Comparison of ENCODE assay signal across 8 cellular contexts in genomic region chr3:146577662-146578061, GRCh38. TPM values are rescaled to one million over a fixed set of nuclear protein-coding genes. Genes with fewer than 3 reads are reported as not detected.
DNase-seq lines count a peak whose midpoint lies in the region; ATAC-seq and TF ChIP-seq lines count a peak whose summit lies in the region.

No MANE protein-coding gene starts in this region.

- no peaks in the 10 kb centered on the region for H3K4me1 ChIP-seq in CD4-positive, CD25-positive, alpha-beta regulatory T cell (ENCODE audit: control insufficient read depth, insufficient read depth, low read length, poor library complexity, severe bottlenecking)

- no peak overlapping the region for H3K9ac ChIP-seq in neural cell (ENCODE audit: low read length)

- H3K27me3 Mint-ChIP-seq in CD4-positive, CD25-positive, alpha-beta regulatory T cell = peaks cover 8% of the 10 kb centered on the region

- H3K27me3 ChIP-seq in CD4-positive, CD25-positive, alpha-beta regulatory T cell (ENCODE audit: control insufficient read depth, insufficient read depth, low read length) = no peaks in the 10 kb centered on the region
- no peaks in the 10 kb centered on the region for H3K27me3 ChIP-seq in neural cell (ENCODE audit: insufficient read depth, low read depth, low read length)

- H4K20me1 ChIP-seq in neural cell (ENCODE audit: insufficient read depth) = no peaks in the 10 kb centered on the region

- H3K9me3 ChIP-seq in CD4-positive, CD25-positive, alpha-beta regulatory T cell (ENCODE audit: control insufficient read depth in 2 of 2, low read length in 2 of 2) = no peaks in the 10 kb centered on the region
- no peaks in the 10 kb centered on the region for H3K9me3 ChIP-seq in neural cell (ENCODE audit: low read length)

- H3K36me3 Mint-ChIP-seq in CD4-positive, CD25-positive, alpha-beta regulatory T cell = no peaks in the 10 kb centered on the region

- no peaks in the 10 kb centered on the region for H3F3A ChIP-seq in neural cell (ENCODE audit: insufficient read depth, low read length, poor library complexity, severe bottlenecking)

- H3K36me3 ChIP-seq in CD4-positive, CD25-positive, alpha-beta regulatory T cell (ENCODE audit: control insufficient read depth, insufficient read depth, low read length) = no peaks in the 10 kb centered on the region
- H3K36me3 ChIP-seq in neural cell (ENCODE audit: insufficient read depth, low read length) = no peaks in the 10 kb centered on the region

- no peak overlapping the region for H3K4me3 ChIP-seq in CD4-positive, CD25-positive, alpha-beta regulatory T cell (ENCODE audit: low read depth, low read length)
- H3K4me3 ChIP-seq in neural cell (ENCODE audit: low read length) (no peak overlapping the region), lower leg skin (ENCODE audit: low read depth, poor library complexity, severe bottlenecking) (no peak overlapping the region)

- no peak for TF ChIP-seq POLR2A in lower leg skin (IDR thresholded peaks at IDR 0.05)

- peak; percentile 36 for TF ChIP-seq CTCF in GM10266 (IDR thresholded peaks at IDR 0.05; ENCODE audit: control insufficient read depth, insufficient read depth, low read depth, missing control alignments)
- peak; percentile 30; the same call in 1 of the 2 replicates for TF ChIP-seq CTCF in RWPE1 (conservative IDR thresholded peaks at IDR 0.05; ENCODE audit: low read depth)
- TF ChIP-seq CTCF in neural cell (IDR thresholded peaks at IDR 0.05; ENCODE audit: poor library complexity, severe bottlenecking) = peak; percentile 79
- no peak for TF ChIP-seq CTCF in lower leg skin (IDR thresholded peaks at IDR 0.05)

- H3K27ac ChIP-seq in CD4-positive, CD25-positive, alpha-beta regulatory T cell (ENCODE audit: insufficient read depth, low read length, poor library complexity, severe bottlenecking) = no peak overlapping the region
- no peak overlapping the region for H3K27ac ChIP-seq in RWPE1
- no peak overlapping the region for H3K27ac ChIP-seq in neural cell (ENCODE audit: low read length)

- no peak overlapping the region for H3K27ac Mint-ChIP-seq in CD4-positive, CD25-positive, alpha-beta regulatory T cell

- CTCF ChIA-PET in RWPE1 (lab: Yijun Ruan, JAX) = interaction anchor here (0.7 to 1.9 kb wide), 7 partner anchors 10 to 388 kb away, joined by 3 to 7 read pairs (median 3); no protein-coding TSS in a partner anchor

- intact Hi-C loops in lower leg skin (cut with DNase I; ENCODE audit: low total_unique reads) = no loop called here

- no peaks in the 10 kb centered on the region for H3K79me2 ChIP-seq in neural cell (replicated peaks; ENCODE audit: insufficient read depth, low read length)

- POLR2A ChIA-PET in RWPE1 (lab: Yijun Ruan, JAX; ENCODE audit: low non-redundant PET) = no interaction called here

- H3K4me2 ChIP-seq in neural cell (ENCODE audit: low read length) = no peak overlapping the region

- H3K9me2 ChIP-seq in neural cell (ENCODE audit: insufficient read depth, low read length) = no peaks in the 10 kb centered on the region

- peaks cover 0 to under 1% (median 0%) of the 10 kb centered on the region in 7 donors for H3K9me3 Mint-ChIP-seq in CD4-positive, CD25-positive, alpha-beta regulatory T cell

- ATAC-seq in CD4-positive, CD25-positive, alpha-beta regulatory T cell (ENCODE audit: low read depth in 2 of 2) = no peak
- ATAC-seq in HG03378 (IDR thresholded peaks at IDR 0.05; ENCODE audit: unreplicated experiment) = peak; percentile 78

- H3K4me3 Mint-ChIP-seq in CD4-positive, CD25-positive, alpha-beta regulatory T cell = no peak overlapping the region

- peak; percentile 89 for TF ChIP-seq RAD21 in neural cell (conservative IDR thresholded peaks at IDR 0.05)

- peak in 2 of 3 donors; percentile 34 to 57 for DNase-seq in CD4-positive, CD25-positive, alpha-beta regulatory T cell
- DNase-seq in GM10266 (ENCODE audit: extremely low spot score) (no peak), RWPE1 (ENCODE audit: low spot score) (peak; percentile 4), lower leg skin (ENCODE audit: low spot score in 2 of 2) (no peak), T1000 (lab: John Stamatoyannopoulos, UW) (no peak)
- DNase-seq in effector CD4-positive, alpha-beta T cell = peak; percentile 22

- H3K4me1 Mint-ChIP-seq in CD4-positive, CD25-positive, alpha-beta regulatory T cell = no peaks in the 10 kb centered on the region

- TF ChIP-seq EP300 in neural cell (conservative IDR thresholded peaks at IDR 0.05; ENCODE audit: poor library complexity, severe bottlenecking) = no peak

- no peak overlapping the region for H2AFZ ChIP-seq in neural cell (ENCODE audit: low read depth, low read length)

TF ChIP-seq in neural cell, 6 proteins besides CTCF, POLR2A, EP300 and RAD21:
- TF ChIP-seq POLR2AphosphoS5 (IDR thresholded peaks at IDR 0.05) = no peak
- peak; percentile 89 for TF ChIP-seq SMC3 (conservative IDR thresholded peaks at IDR 0.05; ENCODE audit: poor library complexity)
TF ChIP-seq in neural cell: peak in this region for 1.

RNA-seq across cellular contexts. Expression of gene PLSCR5, which starts 27.5 kb away (rescaled TPM):
- not detected for total RNA-seq in CD4-positive, CD25-positive, alpha-beta regulatory T cell
- polyA plus RNA-seq in CD4-positive, CD25-positive, alpha-beta regulatory T cell = not detected
- polyA plus RNA-seq in neural cell = 0.37 TPM in 1 of 2 replicates, not detected in the other
- polyA minus RNA-seq in neural cell = 0.46 TPM in 1 of 2 replicates, not detected in the other
- total RNA-seq in lower leg skin = not detected

RNA-seq across cellular contexts. Expression of gene PLSCR1, which starts 33.3 kb away (rescaled TPM):
- 7.2 TPM for total RNA-seq in CD4-positive, CD25-positive, alpha-beta regulatory T cell
- 10 to 100 TPM; 14.4 to 20.7 (median 17.6) TPM for polyA plus RNA-seq in CD4-positive, CD25-positive, alpha-beta regulatory T cell
- polyA plus RNA-seq in neural cell = 0.78 TPM in 1 of 2 replicates, not detected in the other
- not detected in 2 replicates for polyA minus RNA-seq in neural cell
- total RNA-seq in lower leg skin = 10 to 100 TPM; 23.8 to 34.4 (median 26.4) TPM

Comparison
In these comparisons a context has a peak if more than half of its experiments do, and no peak if none do; other contexts are left out.
1. DNase-seq: peak in CD4-positive, CD25-positive, alpha-beta regulatory T cell (2 of 3), RWPE1 (single experiment) and effector CD4-positive, alpha-beta T cell (single experiment); none in GM10266 (single experiment), lower leg skin (0 of 2) and T1000 (single experiment).
2. CTCF ChIP-seq: peak in GM10266 (single experiment), RWPE1 (single experiment) and neural cell (single experiment); none in lower leg skin (0 of 3).